ENCODE assay signal across 9 cellular contexts in the genomic region with DNA sequence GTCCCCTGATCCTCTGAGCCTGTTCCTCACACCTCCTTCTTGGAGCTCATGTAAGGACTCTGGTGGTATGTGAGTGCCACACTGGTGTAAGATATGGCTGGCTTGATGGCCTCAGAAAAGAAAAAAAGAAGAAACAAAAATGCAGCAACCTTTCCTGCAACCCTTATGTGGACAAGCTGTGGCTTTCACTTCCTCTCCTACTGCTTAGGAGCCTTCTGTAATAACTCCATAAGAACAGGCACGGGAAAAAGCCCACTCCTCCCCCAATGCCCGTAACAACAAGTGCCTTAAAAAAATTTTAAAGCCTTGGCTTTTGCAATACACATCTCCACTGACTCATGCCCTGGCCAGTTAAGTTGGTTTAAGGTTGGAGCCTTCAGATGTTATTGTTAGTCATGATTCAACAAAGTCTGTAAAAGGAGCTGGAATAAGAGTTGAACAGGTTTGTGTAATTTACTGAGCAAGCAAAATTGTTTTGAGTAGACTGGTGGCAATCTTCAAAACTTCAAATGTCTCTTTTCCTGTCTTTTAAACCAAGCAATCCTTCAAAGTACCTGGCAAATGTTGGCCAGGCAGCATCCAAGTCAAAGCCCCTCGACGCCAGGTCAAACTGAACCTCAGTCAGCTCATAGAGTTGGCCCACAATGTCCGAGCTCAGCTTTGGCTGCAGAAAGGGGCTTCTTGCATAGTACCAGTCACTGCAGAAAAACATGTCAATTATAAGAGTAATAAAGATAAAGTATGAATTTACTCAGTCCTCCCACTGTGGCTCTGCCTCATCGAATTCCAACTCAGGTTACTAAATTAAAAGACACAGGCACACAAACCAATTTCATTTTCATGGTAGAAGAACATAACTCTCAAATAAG. TPM values are rescaled to one million over a fixed set of nuclear protein-coding genes. Genes with fewer than 3 reads are reported as not detected.
DNase-seq lines count a peak whose midpoint lies in the region; ATAC-seq and TF ChIP-seq lines count a peak whose summit lies in the region.
"Had no signal": no experiment of that assay in that cellular context is flagged by ENCODE, and none has a peak within 500 bp of the region (broad histone marks: within the 10 kb centered on the region; RNA-seq: fewer than 3 reads in every experiment).

No MANE protein-coding gene starts in this region.

- no peak for TF ChIP-seq CTCF in GM10266 (IDR thresholded peaks at IDR 0.05; ENCODE audit: control insufficient read depth, insufficient read depth, low read depth, missing control alignments)

- intact Hi-C loops in sciatic nerve (cut with DNase I) = no loop called here

- ATAC-seq in sciatic nerve = peak; percentile 63
- no peak for ATAC-seq in HG03432 (IDR thresholded peaks at IDR 0.05; ENCODE audit: unreplicated experiment)

- DNase-seq in GM10266 (ENCODE audit: extremely low spot score) (peak; percentile 31), NAMALWA (ENCODE audit: low spot score) (peak; percentile 4), dedifferentiated amniotic fluid mesenchymal stem cell (ENCODE audit: extremely low spot score) (peak; percentile 84), sciatic nerve (ENCODE audit: low spot score) (no peak), foreskin melanocyte (no peak), SHP77 (lab: John Stamatoyannopoulos, UW) (no peak)
- DNase-seq in activated naive CD4-positive, alpha-beta T cell treated with anti-CD3 and anti-CD28 coated beads, Interleukin-2, amount 50 U/mL, for 16 hours = no peak
- DNase-seq: NCI-H1105 treated with DMSO at 0.1 percent for 48 hours had no signal

RNA-seq across cellular contexts. Expression of a gene that starts 22.9 kb away (rescaled TPM):
- total RNA-seq in sciatic nerve = 60.6 TPM

RNA-seq across cellular contexts. Expression of a gene that starts 29.5 kb away (rescaled TPM):
- 0.49 TPM for total RNA-seq in sciatic nerve

RNA-seq across cellular contexts. Expression of a gene that starts 54.5 kb away (rescaled TPM):
- total RNA-seq in sciatic nerve = 0.27 TPM

Comparison
In these comparisons a context has a peak if more than half of its experiments do, and no peak if none do; other contexts are left out.
1. DNase-seq: peak in GM10266 (single experiment), NAMALWA (single experiment) and dedifferentiated amniotic fluid mesenchymal stem cell (single experiment); none in sciatic nerve (single experiment), foreskin melanocyte (single experiment), SHP77 (0 of 2) and activated naive CD4-positive, alpha-beta T cell treated with anti-CD3 and anti-CD28 coated beads, Interleukin-2, amount 50 U/mL, for 16 hours (single experiment).